9 cellular contexts compared by ENCODE assay signal in the genomic region with DNA sequence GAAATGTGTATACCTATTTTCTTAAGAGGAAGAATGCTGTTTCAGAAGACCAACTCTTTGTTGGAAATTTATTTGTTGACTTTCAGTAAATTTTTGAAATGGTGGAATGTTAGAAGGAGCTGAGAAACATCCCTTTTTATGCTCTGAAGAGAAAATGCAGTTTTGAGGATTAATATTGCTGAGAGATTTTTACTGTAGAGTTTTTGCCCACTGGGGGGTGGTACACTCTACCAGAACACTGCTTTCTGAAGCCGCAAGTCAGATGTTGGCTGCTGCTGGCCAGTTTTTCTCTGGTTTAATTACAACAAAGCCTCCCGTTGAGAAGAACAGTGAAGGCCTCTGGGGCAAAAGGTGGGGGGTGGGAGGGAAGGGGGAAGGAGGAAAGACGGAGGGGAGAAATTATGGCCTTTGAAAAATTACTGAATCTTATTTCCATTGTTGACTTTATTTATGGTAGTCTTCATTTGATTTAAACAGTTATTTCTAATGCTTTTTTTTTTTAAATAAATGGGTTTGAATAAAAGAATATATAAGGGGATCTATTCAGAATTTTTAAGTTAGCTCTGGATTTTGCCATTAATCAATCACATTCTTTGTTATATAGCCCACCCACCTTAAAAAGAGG. TPM values are rescaled to one million over a fixed set of nuclear protein-coding genes. Genes with fewer than 3 reads are reported as not detected.
DNase-seq lines count a peak whose midpoint lies in the region; ATAC-seq and TF ChIP-seq lines count a peak whose summit lies in the region.
"Had no signal": no experiment of that assay in that cellular context is flagged by ENCODE, and none has a peak within 500 bp of the region (broad histone marks: within the 10 kb centered on the region; RNA-seq: fewer than 3 reads in every experiment).

No MANE protein-coding gene starts in this region.

- peak; percentile 61 for DNase-seq in NCI-H345 (lab: John Stamatoyannopoulos, UW)
- peak; percentile 11 to 34 for DNase-seq in dermis microvascular lymphatic vessel endothelial cell (ENCODE audit: low read depth in 2 of 2)
- DNase-seq in myocyte (ENCODE audit: low read depth): peak; percentile 71
- DNase-seq: activated B cell treated with CpG ODN at 0.5 μM for 24 hours had no signal

- ATAC-seq in HG02798 (IDR thresholded peaks at IDR 0.05; ENCODE audit: poor library complexity, unreplicated experiment) (no peak), HG03457 (IDR thresholded peaks at IDR 0.05; ENCODE audit: unreplicated experiment) (no peak), GM18517 (IDR thresholded peaks at IDR 0.05; ENCODE audit: unreplicated experiment) (no peak), esophagus mucosa (no peak)

- TF ChIP-seq CTCF in GM12872 (IDR thresholded peaks at IDR 0.05; ENCODE audit: insufficient read depth, low read depth, low read length): peak; percentile 49; the same call in 2 of the 3 replicates

RNA-seq across cellular contexts. Expression of a gene that starts 3.0 kb away (rescaled TPM):
- 0.90 and 1.4 TPM in 2 replicates for total RNA-seq in dermis microvascular lymphatic vessel endothelial cell
- 5.8 and 6.7 TPM in 2 replicates for total RNA-seq in myocyte
- 0.72 TPM for polyA plus RNA-seq in myocyte (2012)
- 3.0 TPM for total RNA-seq in esophagus mucosa
- total RNA-seq: activated B cell treated with CpG ODN at 0.5 μM for 24 hours had no signal
